In the genomic region with DNA sequence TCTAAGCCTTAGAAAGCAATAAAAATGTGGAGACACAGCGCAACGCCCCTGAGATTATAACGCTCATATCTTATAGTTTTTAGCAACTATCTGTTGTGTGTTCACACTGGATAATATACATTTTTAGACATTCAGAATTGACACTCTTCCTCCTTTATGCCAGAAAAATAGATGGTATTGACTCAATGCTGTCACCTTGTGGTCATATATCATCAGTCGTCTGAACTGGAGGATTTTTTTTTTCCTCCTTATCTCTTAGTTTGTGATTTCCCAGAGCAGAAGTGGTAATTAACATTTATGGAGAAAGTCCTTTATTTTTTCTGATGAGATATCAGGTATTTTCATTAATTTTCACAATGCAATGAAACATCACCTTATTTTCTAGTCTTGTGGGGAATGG, we compare ENCODE assay signal across 11 cellular contexts.
DNase-seq lines count a peak whose midpoint lies in the region; TF ChIP-seq lines count a peak whose summit lies in the region.
"Had no signal": no experiment of that assay in that cellular context is flagged by ENCODE, and none has a peak within 500 bp of the region (broad histone marks: within the 10 kb centered on the region; RNA-seq: fewer than 3 reads in every experiment).

No MANE protein-coding gene starts in this region.

- H3K9me2 ChIP-seq in OCI-LY1 (ENCODE audit: low read depth, low read length), result no peaks in the 10 kb centered on the region

- H3K27ac ChIP-seq in OCI-LY1 (ENCODE audit: low read depth, low read length, poor library complexity, severe bottlenecking) (no peak overlapping the region), esophagus muscularis mucosa (replicated peaks in 1 of 4) (no peak overlapping the region), smooth muscle cell (ENCODE audit: low read depth) (no peak overlapping the region)

- H3K27me3 ChIP-seq in OCI-LY1 (ENCODE audit: insufficient read depth, low read length) (no peaks in the 10 kb centered on the region), esophagus muscularis mucosa (no peaks in the 10 kb centered on the region), smooth muscle cell (ENCODE audit: low read depth) (peaks cover 9% of the 10 kb centered on the region)
- H3K27me3 ChIP-seq: BLaER1 treated with 17β-estradiol and CSF1 and Interleukin-3, amounts not matched to agents 10 nM and 100 nM had no signal

- H3K4me2 ChIP-seq in OCI-LY1 (ENCODE audit: low read length), result no peak overlapping the region
- peak overlapping the region; percentile 75 for H3K4me2 ChIP-seq in smooth muscle cell
- H3K4me2 ChIP-seq: BLaER1 treated with 17β-estradiol and CSF1 and Interleukin-3, amounts not matched to agents 10 nM and 100 nM had no signal

- H3K4me3 ChIP-seq in OCI-LY1 (ENCODE audit: low read depth, low read length, poor library complexity, severe bottlenecking) (no peak overlapping the region), esophagus muscularis mucosa (no peak overlapping the region), smooth muscle cell (peak overlapping the region; percentile 21)
- H3K4me3 ChIP-seq: BLaER1 treated with 17β-estradiol and CSF1 and Interleukin-3, amounts not matched to agents 10 nM and 100 nM had no signal

- WGBS in esophagus muscularis mucosa, result 49% methylated on average over 4 of the region's 4 CpGs
- 24% methylated on average over 4 of the region's 4 CpGs for WGBS in smooth muscle cell (ENCODE audit: low lambda C conversion rate)

- intact Hi-C loops in esophagus muscularis mucosa (cut with DNase I), result no loop called here

- H3F3A ChIP-seq in OCI-LY1 (ENCODE audit: insufficient read depth, low read length) (no peaks in the 10 kb centered on the region), smooth muscle cell (ENCODE audit: low read depth) (no peaks in the 10 kb centered on the region)

- TF ChIP-seq EP300 in esophagus muscularis mucosa (IDR thresholded peaks at IDR 0.05), result no peak

- H3K9me3 ChIP-seq in OCI-LY1 (ENCODE audit: low read length), result no peaks in the 10 kb centered on the region
- no peaks in the 10 kb centered on the region for H3K9me3 ChIP-seq in esophagus muscularis mucosa
- no peaks in the 10 kb centered on the region for H3K9me3 ChIP-seq in smooth muscle cell (replicated peaks; ENCODE audit: low read depth)
- H3K9me3 ChIP-seq: BLaER1 treated with 17β-estradiol and CSF1 and Interleukin-3, amounts not matched to agents 10 nM and 100 nM had no signal

- DNase-seq in NCI-H2171 treated with DMSO at 0.1 percent for 48 hours (lab: John Stamatoyannopoulos, UW) (peak; percentile 0), NCI-H2171 (lab: John Stamatoyannopoulos, UW) (no peak), esophagus muscularis mucosa (ENCODE audit: extremely low spot score) (no peak), smooth muscle cell (lab: John Stamatoyannopoulos, UW; ENCODE audit: unreplicated experiment) (no peak), HK-2 (ENCODE audit: unreplicated experiment) (no peak), DMS79 (lab: John Stamatoyannopoulos, UW) (no peak)
- DNase-seq in activated CD8-positive, alpha-beta memory T cell treated with anti-CD3 and anti-CD28 coated beads, Interleukin-2, amount 50 U/mL, for 4 hours, result no peak
- DNase-seq: activated T-cell treated with anti-CD3 and anti-CD28 coated beads, Interleukin-2, amount 50 U/mL, for 1 hour; substantia nigra had no signal

- TF ChIP-seq POLR2A in esophagus muscularis mucosa (IDR thresholded peaks at IDR 0.05; ENCODE audit: low read depth), result no peak

- H3K36me3 ChIP-seq in OCI-LY1 (ENCODE audit: insufficient read depth, low read length) (no peaks in the 10 kb centered on the region), esophagus muscularis mucosa (no peaks in the 10 kb centered on the region), smooth muscle cell (ENCODE audit: low read depth) (no peaks in the 10 kb centered on the region)
- H3K36me3 ChIP-seq: BLaER1 treated with 17β-estradiol and CSF1 and Interleukin-3, amounts not matched to agents 10 nM and 100 nM had no signal

- H3K4me1 ChIP-seq in OCI-LY1 (ENCODE audit: insufficient read depth, low read length, severe bottlenecking) (no peaks in the 10 kb centered on the region), esophagus muscularis mucosa (no peaks in the 10 kb centered on the region), smooth muscle cell (ENCODE audit: low read depth) (no peaks in the 10 kb centered on the region)

- H2AFZ ChIP-seq in OCI-LY1 (ENCODE audit: low read length) (no peak overlapping the region), smooth muscle cell (ENCODE audit: low read depth) (peak overlapping the region; percentile 34)

- peak; percentile 43 for TF ChIP-seq CTCF in OCI-LY1 (IDR thresholded peaks at IDR 0.05; ENCODE audit: low read length)
- TF ChIP-seq CTCF in esophagus muscularis mucosa (IDR thresholded peaks at IDR 0.05), result peak in 2 of 3 experiments; percentile 21 to 40
- TF ChIP-seq CTCF in smooth muscle cell (IDR thresholded peaks at IDR 0.05; ENCODE audit: borderline replicate concordance, insufficient read depth, poor library complexity, severe bottlenecking), result peak; percentile 68

- H4K20me1 ChIP-seq in OCI-LY1 (ENCODE audit: insufficient read depth, low read length) (no peaks in the 10 kb centered on the region), smooth muscle cell (ENCODE audit: low read depth) (no peaks in the 10 kb centered on the region)
- H4K20me1 ChIP-seq: BLaER1 treated with 17β-estradiol and CSF1 and Interleukin-3, amounts not matched to agents 10 nM and 100 nM had no signal

- H3K79me2 ChIP-seq in OCI-LY1 (ENCODE audit: insufficient read depth, low read length) (no peaks in the 10 kb centered on the region), smooth muscle cell (ENCODE audit: low read depth) (no peaks in the 10 kb centered on the region)

- H3K9ac ChIP-seq in OCI-LY1 (ENCODE audit: low read length), result no peak overlapping the region
- no peak overlapping the region for H3K9ac ChIP-seq in smooth muscle cell (ENCODE audit: low read depth)
- H3K9ac ChIP-seq: BLaER1 treated with 17β-estradiol and CSF1 and Interleukin-3, amounts not matched to agents 10 nM and 100 nM had no signal
